In genomic region chr15:89777821-89778380, GRCh38 we compare ENCODE assay signal across 18 cellular contexts. TPM values are rescaled to one million over a fixed set of nuclear protein-coding genes. Genes with fewer than 3 reads are reported as not detected.
DNase-seq lines count a peak whose midpoint lies in the region; ATAC-seq and TF ChIP-seq lines count a peak whose summit lies in the region.
"Had no signal": no experiment of that assay in that cellular context is flagged by ENCODE, and none has a peak within 500 bp of the region (broad histone marks: within the 10 kb centered on the region; RNA-seq: fewer than 3 reads in every experiment).

No MANE protein-coding gene starts in this region.

- CTCF ChIA-PET in PC-3 (lab: Charles Lee): no interaction called here

- H3K4me2 ChIP-seq in PC-3 (ENCODE audit: low read length): peak overlapping the region; percentile 12; the same call in 1 of the 2 replicates

- H3K4me1 ChIP-seq in heart right ventricle: peaks cover 7 to 46% (median 14%) of the 10 kb centered on the region in 9 donors
- H3K4me1 ChIP-seq in PC-3 (ENCODE audit: insufficient read depth, low read length): peaks cover 53% of the 10 kb centered on the region
- peaks cover 3 to 10% of the 10 kb centered on the region in 2 donors for H3K4me1 ChIP-seq in thyroid gland

- H3K79me2 ChIP-seq in PC-3 (ENCODE audit: low read length): no peaks in the 10 kb centered on the region

- POLR2A ChIA-PET in PC-3 (lab: Charles Lee; ENCODE audit: unreplicated experiment): no interaction called here

- no peak overlapping the region for H2AFZ ChIP-seq in PC-3 (ENCODE audit: low read length)

- no peaks in the 10 kb centered on the region for H3K36me3 ChIP-seq in heart right ventricle
- no peaks in the 10 kb centered on the region for H3K36me3 ChIP-seq in PC-3 (ENCODE audit: low read depth, low read length)
- H3K36me3 ChIP-seq in thyroid gland: no peaks in the 10 kb centered on the region
- H3K36me3 ChIP-seq in H7 (replicated peaks; ENCODE audit: control insufficient read depth, insufficient read depth, low read length): no peaks in the 10 kb centered on the region

- 85% methylated on average over 10 of the region's 10 CpGs for WGBS in heart right ventricle, 2 donors
- WGBS in thyroid gland, 2 donors: 45 to 55% methylated on average over 7 to 10 of the region's 10 CpGs

- no peaks in the 10 kb centered on the region for H3F3A ChIP-seq in PC-3 (ENCODE audit: low read length, unreplicated experiment)

- no TSS peak for BruUV-seq in PC-3 (replicated peaks; lab: Mats Ljungman, UMichigan)

- H3K9ac ChIP-seq in PC-3 (ENCODE audit: low read length): no peak overlapping the region

- no peak for TF ChIP-seq CTCF in heart right ventricle (IDR thresholded peaks at IDR 0.05)
- no peak for TF ChIP-seq CTCF in PC-3 (conservative IDR thresholded peaks at IDR 0.05; ENCODE audit: low read depth, low read length)
- no peak for TF ChIP-seq CTCF in thyroid gland (IDR thresholded peaks at IDR 0.05)

- no peaks in the 10 kb centered on the region for H4K20me1 ChIP-seq in PC-3 (ENCODE audit: low read length)

- H3K9me2 ChIP-seq in PC-3 (replicated peaks; ENCODE audit: low read length): no peaks in the 10 kb centered on the region

- H3K27me3 ChIP-seq in heart right ventricle (peaks cover 0 to 14% (median 0%) of the 10 kb centered on the region in 7 donors), PC-3 (ENCODE audit: low read length) (no peaks in the 10 kb centered on the region), thyroid gland (no peaks in the 10 kb centered on the region), H7 (ENCODE audit: control insufficient read depth, insufficient read depth, low read length) (peaks cover 26% of the 10 kb centered on the region)

- H3K4me3 ChIP-seq in heart right ventricle (no peak overlapping the region), PC-3 (ENCODE audit: low read length) (no peak overlapping the region), thyroid gland (replicated peaks in 1 of 3) (no peak overlapping the region), H7 (ENCODE audit: insufficient read depth, low read depth, low read length) (no peak overlapping the region)
- H3K4me3 ChIP-seq: K562 had no signal

- intact Hi-C loops in cardiac septum (cut with DNase I): no loop called here
- intact Hi-C loops in heart right ventricle (cut with DNase I): loop anchor here in 1 of 10 donors (5.0 kb wide), 1 partner anchor 34 kb away; the partner anchor contains the start of gene ANPEP
- intact Hi-C loops in PC-3 (cut with micrococcal nuclease): no loop called here
- intact Hi-C loops in thyroid gland (cut with DNase I): no loop called here

- ATAC-seq in heart right ventricle: no peak
- no peak for ATAC-seq in PC-3
- no peak for ATAC-seq in HG03354 (IDR thresholded peaks at IDR 0.05; ENCODE audit: poor library complexity, severe bottlenecking, unreplicated experiment)
- ATAC-seq: K562 had no signal

- no peak for TF ChIP-seq POLR2A in thyroid gland (IDR thresholded peaks at IDR 0.05)

- DNase-seq in cardiac septum (ENCODE audit: low spot score) (peak; percentile 71), heart right ventricle (no peak), PC-3 (no peak), glomerular visceral epithelial cell (ENCODE audit: extremely low spot score) (peak; percentile 28), thyroid gland (peak; percentile 43 to 59), H7 (no peak), HuH-7 (ENCODE audit: low spot score) (no peak)
- DNase-seq: CD4-positive, alpha-beta T cell; DMS79; HCEC 1CT; NCI-H1417; NCI-H187 treated with DMSO at 0.1 percent for 48 hours; NCI-H2171 treated with DMSO at 0.1 percent for 48 hours; NCI-H510A treated with DMSO at 0.1 percent for 48 hours; NCI-H82; SHP77 had no signal

- H3K9me3 ChIP-seq in heart right ventricle (no peaks in the 10 kb centered on the region), PC-3 (ENCODE audit: low read length) (no peaks in the 10 kb centered on the region), thyroid gland (no peaks in the 10 kb centered on the region)

- H3K27ac ChIP-seq in heart right ventricle: no peak overlapping the region
- H3K27ac ChIP-seq in PC-3 (ENCODE audit: low read length): peak overlapping the region; percentile 83
- H3K27ac ChIP-seq in thyroid gland: no peak overlapping the region

RNA-seq across cellular contexts. Expression of gene MESP2, which starts 1.8 kb away (rescaled TPM):
- total RNA-seq in cardiac septum (0.19 TPM), heart right ventricle (under 1 TPM in 5 of 10 donors, not detected in 5; 0.21 to 0.52 (median 0.32) TPM), PC-3 (2014; rRNA removed) (1.1 and 1.3 TPM in 2 replicates), thyroid gland (under 1 TPM in 2 of 4 donors, not detected in 2; 0.34 to 0.67 TPM)
- under 1 TPM; 0.04 to 0.73 TPM for polyA plus RNA-seq in heart right ventricle
- 2.0 TPM in 2 replicates for total RNA-seq in H7 (2014; rRNA removed; shearing (Covaris generic))
- total RNA-seq: CD4-positive, alpha-beta T cell had no signal

RNA-seq across cellular contexts. Expression of gene MESP1, which starts 26.9 kb away (rescaled TPM):
- total RNA-seq in cardiac septum: 0.86 TPM
- total RNA-seq in heart right ventricle: 1 to 10 TPM; 1.3 to 7.6 (median 5.6) TPM
- 1 to 10 TPM; 1.3 to 9.2 TPM for polyA plus RNA-seq in heart right ventricle
- 32.9 and 49.4 TPM in 2 replicates for total RNA-seq in PC-3 (2014; rRNA removed)
- 1 to 10 TPM in 3 of 4 donors, not detected in 1; 1.9 to 2.6 (median 2.1) TPM for total RNA-seq in thyroid gland
- total RNA-seq in H7 (2014; rRNA removed; shearing (Covaris generic)): 1.6 and 2.6 TPM in 2 replicates

RNA-seq across cellular contexts. Expression of gene ANPEP, which starts 36.8 kb away (rescaled TPM):
- total RNA-seq in cardiac septum (4.3 TPM), heart right ventricle (10 to 100 TPM in 1 of 10 donors, 1 to 10 TPM in 8, under 1 TPM in 1; 0.77 to 17.8 (median 2.4) TPM), PC-3 (2014; rRNA removed) (113 and 133 TPM in 2 replicates), thyroid gland (10 to 100 TPM in 1 of 4 donors, 1 to 10 TPM in 3; 7.2 to 11.7 (median 9.4) TPM)
- 1 to 10 TPM; 6.1 to 9.9 TPM for polyA plus RNA-seq in heart right ventricle
- 3.3 and 6.7 TPM in 2 replicates for total RNA-seq in H7 (2014; rRNA removed; shearing (Covaris generic))

Comparison
In these comparisons a context has a peak if more than half of its experiments do, and no peak if none do; other contexts are left out.
1. DNase-seq: peak in cardiac septum (single experiment), glomerular visceral epithelial cell (single experiment) and thyroid gland (2 of 2); none in heart right ventricle (0 of 2), PC-3 (single experiment), H7 (single experiment) and HuH-7 (single experiment).